Comparison of ENCODE assay signal across 11 cellular contexts in genomic region chr2:39779926-39780325, GRCh38. TPM values are rescaled to one million over a fixed set of nuclear protein-coding genes. Genes with fewer than 3 reads are reported as not detected.
DNase-seq lines count a peak whose midpoint lies in the region; ATAC-seq and TF ChIP-seq lines count a peak whose summit lies in the region.
"Had no signal": no experiment of that assay in that cellular context is flagged by ENCODE, and none has a peak within 500 bp of the region (broad histone marks: within the 10 kb centered on the region; RNA-seq: fewer than 3 reads in every experiment).

No MANE protein-coding gene starts in this region.

- POLR2A ChIA-PET in Caco-2 (lab: Charles Lee) (no interaction called here), OCI-LY7 (lab: Charles Lee) (interaction anchor here (0.7 kb wide), 1 partner anchor 779 kb away, joined by 5 read pairs; no protein-coding TSS in a partner anchor)

- peaks cover 10% of the 10 kb centered on the region; the same call in 1 of the 2 replicates for H3K4me1 ChIP-seq in Caco-2
- H3K4me1 ChIP-seq in OCI-LY7 (ENCODE audit: insufficient read depth, low read length, poor library complexity, severe bottlenecking) = peaks cover 31% of the 10 kb centered on the region
- peaks cover 16 to 18% of the 10 kb centered on the region in 2 donors for H3K4me1 ChIP-seq in duodenal mucosa (ENCODE audit: control insufficient read depth in 1 of 2, insufficient read depth in 2 of 2, low read length in 2 of 2)
- H3K4me1 ChIP-seq in psoas muscle = peaks cover 14% of the 10 kb centered on the region

- 81 to 90% (median 90%) methylated on average over 6 of the region's 6 CpGs for WGBS in psoas muscle, 3 donors

- 0 out of 2 replicates have a peak, but pooled peaks cover 3% of the 10 kb centered on the region for H4K20me1 ChIP-seq in OCI-LY7 (ENCODE audit: insufficient read depth, low read length)

- H3K9me3 ChIP-seq in Caco-2 = no peaks in the 10 kb centered on the region
- peaks cover 8% of the 10 kb centered on the region; the same call in 1 of the 2 replicates for H3K9me3 ChIP-seq in OCI-LY7 (ENCODE audit: low read length)
- H3K9me3 ChIP-seq in duodenal mucosa (ENCODE audit: control insufficient read depth in 1 of 2, low read length in 2 of 2) = no peaks in the 10 kb centered on the region
- no peaks in the 10 kb centered on the region for H3K9me3 ChIP-seq in psoas muscle

- peak overlapping the region; percentile 93 for H2AFZ ChIP-seq in OCI-LY7 (ENCODE audit: low read length)

- H3K36me3 ChIP-seq in Caco-2 (ENCODE audit: control insufficient read depth, insufficient read depth, low read length) (no peaks in the 10 kb centered on the region), OCI-LY7 (ENCODE audit: insufficient read depth, low read length) (peaks cover 27% of the 10 kb centered on the region), duodenal mucosa (ENCODE audit: control insufficient read depth in 1 of 2, insufficient read depth in 2 of 2, low read length in 2 of 2) (no peaks in the 10 kb centered on the region), psoas muscle (ENCODE audit: insufficient read depth in 1 of 2, low read depth in 1 of 2) (no peaks in the 10 kb centered on the region)

- H3K9me3 Mint-ChIP-seq in Caco-2 (ENCODE audit: unreplicated experiment) = no peaks in the 10 kb centered on the region

- CTCF ChIA-PET in Caco-2 (lab: Charles Lee) = no interaction called here
- CTCF ChIA-PET in OCI-LY7 (lab: Charles Lee; ENCODE audit: unreplicated experiment) = no interaction called here

- no peak overlapping the region for H3K27ac ChIP-seq in OCI-LY7 (ENCODE audit: low read depth, low read length, poor library complexity, severe bottlenecking)
- H3K27ac ChIP-seq in duodenal mucosa (ENCODE audit: low read depth, low read length) = no peak overlapping the region
- peak overlapping the region; percentile 88 for H3K27ac ChIP-seq in psoas muscle

- H3K9me2 ChIP-seq in OCI-LY7 (ENCODE audit: insufficient read depth, low read length) = no peaks in the 10 kb centered on the region

- H3K27me3 ChIP-seq in Caco-2 (replicated peaks; ENCODE audit: control insufficient read depth, insufficient read depth, low read length) = no peaks in the 10 kb centered on the region
- H3K27me3 ChIP-seq in duodenal mucosa (ENCODE audit: control insufficient read depth in 1 of 2, insufficient read depth in 2 of 2, low read length in 2 of 2) = no peaks in the 10 kb centered on the region
- no peaks in the 10 kb centered on the region for H3K27me3 ChIP-seq in psoas muscle (ENCODE audit: insufficient read depth in 3 of 3, low read length in 2 of 3)

- H3K4me2 ChIP-seq in OCI-LY7 (ENCODE audit: low read length) = peak overlapping the region; percentile 94

- H3K79me2 ChIP-seq in OCI-LY7 (ENCODE audit: insufficient read depth, low read depth, low read length) = peaks cover 39% of the 10 kb centered on the region

- H3K27ac Mint-ChIP-seq in Caco-2 (ENCODE audit: unreplicated experiment) = no peak overlapping the region
- H3K27ac Mint-ChIP-seq: H9 had no signal

- no peak for TF ChIP-seq CTCF in Caco-2 (IDR thresholded peaks at IDR 0.05; ENCODE audit: insufficient read depth in 1 of 2, low read depth in 1 of 2, low read length in 1 of 2, severe bottlenecking in 1 of 2, unreplicated experiment in 1 of 2)
- TF ChIP-seq CTCF in OCI-LY7 (conservative IDR thresholded peaks at IDR 0.05; ENCODE audit: low read length) = no peak
- no peak for TF ChIP-seq CTCF in psoas muscle (IDR thresholded peaks at IDR 0.05)

- peak overlapping the region; percentile 93 for H3K4me3 Mint-ChIP-seq in Caco-2 (ENCODE audit: unreplicated experiment)

- DNase-seq in Caco-2 = no peak
- no peak for DNase-seq in OCI-LY7 (ENCODE audit: low spot score)
- DNase-seq in psoas muscle = no peak
- DNase-seq in NCI-H1694 (lab: John Stamatoyannopoulos, UW) = no peak
- DNase-seq in NCI-H1417 (lab: John Stamatoyannopoulos, UW) = no peak
- DNase-seq in GM19240 (ENCODE audit: insufficient read length, low spot score) = no peak
- DNase-seq in ecto neural progenitor cell (ENCODE audit: low spot score) = no peak
- DNase-seq: activated CD4-positive, alpha-beta T cell treated with anti-CD3 and anti-CD28 coated beads for 48 hours; H9; NCI-H1694 treated with DMSO at 0.1 percent for 48 hours had no signal

- BruUV-seq in Caco-2 (replicated peaks; lab: Mats Ljungman, UMichigan) (no TSS peak), OCI-LY7 (replicated peaks; lab: Mats Ljungman, UMichigan) (no TSS peak)

- no peak for ATAC-seq in psoas muscle

- H3K36me3 Mint-ChIP-seq in Caco-2 (ENCODE audit: insufficient read depth, unreplicated experiment) = peaks cover 15% of the 10 kb centered on the region

- no peak overlapping the region for H3K9ac ChIP-seq in duodenal mucosa (ENCODE audit: low read depth in 1 of 2, low read length in 2 of 2)

- intact Hi-C loops in Caco-2 (cut with micrococcal nuclease; ENCODE audit: unreplicated experiment) = no loop called here
- intact Hi-C loops in OCI-LY7 (cut with micrococcal nuclease; ENCODE audit: unreplicated experiment) = no loop called here
- intact Hi-C loops in psoas muscle (cut with DNase I) = no loop called here

- no peak overlapping the region for H3K4me3 ChIP-seq in Caco-2 (ENCODE audit: low read depth, low read length)
- no peak overlapping the region for H3K4me3 ChIP-seq in OCI-LY7 (ENCODE audit: low read depth, low read length, poor library complexity, severe bottlenecking)
- peak overlapping the region; percentile 78 to 91 for H3K4me3 ChIP-seq in duodenal mucosa (ENCODE audit: low read depth in 1 of 2, low read length in 2 of 2)
- H3K4me3 ChIP-seq in psoas muscle = peak overlapping the region; percentile 90

- no peaks in the 10 kb centered on the region for H3K27me3 Mint-ChIP-seq in Caco-2 (ENCODE audit: insufficient read depth, unreplicated experiment)

- H3K4me1 Mint-ChIP-seq in Caco-2 (ENCODE audit: low read depth, unreplicated experiment) = peaks cover 28% of the 10 kb centered on the region

RNA-seq across cellular contexts. Expression of gene THUMPD2, which starts 0.9 kb away (rescaled TPM):
- total RNA-seq in Caco-2 (2022) (13.8 and 17.4 TPM in 2 replicates), OCI-LY7 (2022) (18.3 and 18.4 TPM in 2 replicates), psoas muscle (10 to 100 TPM in 1 of 4 donors, 1 to 10 TPM in 3; 6.5 to 12.7 (median 9.0) TPM)
- 21.4 and 24.6 TPM in 2 replicates for total RNA-seq in OCI-LY7 (2014; rRNA removed; shearing (Covaris generic))
- polyA plus RNA-seq in psoas muscle = 1 to 10 TPM; 7.1 to 7.5 (median 7.3) TPM

Comparison
In these comparisons a context has a peak if more than half of its experiments do, and no peak if none do; other contexts are left out.
1. H3K4me3 ChIP-seq: peak in duodenal mucosa (2 of 2) and psoas muscle (single experiment); none in Caco-2 (single experiment) and OCI-LY7 (single experiment).